ENCODE assay signal across 20 cellular contexts in the genomic region with DNA sequence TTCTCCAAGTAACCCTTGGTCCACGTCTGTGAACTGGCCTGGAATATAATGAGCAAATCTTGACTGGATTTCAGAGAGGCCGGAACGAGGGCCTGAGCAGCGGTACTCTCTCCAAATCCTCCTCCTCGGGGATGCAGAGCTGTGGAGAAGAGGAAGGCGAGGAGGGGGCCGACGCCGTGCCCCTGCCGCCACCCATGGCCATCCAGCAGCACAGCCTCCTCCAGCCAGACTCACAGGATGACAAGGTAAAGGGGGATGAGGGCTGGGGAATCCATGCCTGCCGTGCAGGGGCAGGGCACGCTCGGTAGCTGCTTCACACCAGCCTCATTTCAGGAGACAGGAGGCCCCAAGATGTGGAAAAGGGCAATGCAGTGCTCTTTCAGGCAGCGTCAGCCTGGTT.
"Had no signal": no experiment of that assay in that cellular context is flagged by ENCODE, and none has a peak within 500 bp of the region (broad histone marks: within the 10 kb centered on the region; RNA-seq: fewer than 3 reads in every experiment).

No MANE protein-coding gene starts in this region.

- H3K9me3 ChIP-seq: heart left ventricle, right lobe of liver, uterus had no signal

- H3K4me3 Mint-ChIP-seq: activated B cell treated with CpG ODN at 0.5 μM for 24 hours; activated CD4-positive, alpha-beta T cell treated with anti-CD3 and anti-CD28 coated beads for 36 hours; activated naive CD8-positive, alpha-beta T cell treated with anti-CD3 and anti-CD28 coated beads for 36 hours; effector memory CD8-positive, alpha-beta T cell; natural killer cell treated with Interleukin-12 subunit alpha and Interleukin-12 subunit beta and Interleukin-15 and Interleukin-18, amount 100 ng/mL, for 72 hours had no signal

- H3K27me3 ChIP-seq: dorsolateral prefrontal cortex, heart left ventricle, right lobe of liver, uterus had no signal

- H3K27ac Mint-ChIP-seq: activated B cell treated with CpG ODN at 0.5 μM for 24 hours; activated CD4-positive, alpha-beta T cell treated with anti-CD3 and anti-CD28 coated beads for 36 hours; activated naive CD8-positive, alpha-beta T cell treated with anti-CD3 and anti-CD28 coated beads for 36 hours; effector memory CD8-positive, alpha-beta T cell; natural killer cell treated with Interleukin-12 subunit alpha and Interleukin-12 subunit beta and Interleukin-15 and Interleukin-18, amount 100 ng/mL, for 72 hours had no signal

- H3K4me1 ChIP-seq: right lobe of liver, uterus had no signal

- H3K36me3 Mint-ChIP-seq: activated naive CD8-positive, alpha-beta T cell treated with anti-CD3 and anti-CD28 coated beads for 36 hours had no signal

- ATAC-seq: activated CD4-positive, alpha-beta T cell treated with anti-CD3 and anti-CD28 coated beads for 36 hours; effector memory CD8-positive, alpha-beta T cell; natural killer cell treated with Interleukin-12 subunit alpha and Interleukin-12 subunit beta and Interleukin-15 and Interleukin-18, amount 100 ng/mL, for 72 hours had no signal

- H3K27me3 Mint-ChIP-seq: activated B cell treated with CpG ODN at 0.5 μM for 24 hours; activated CD4-positive, alpha-beta T cell treated with anti-CD3 and anti-CD28 coated beads for 36 hours; activated naive CD8-positive, alpha-beta T cell treated with anti-CD3 and anti-CD28 coated beads for 36 hours; effector memory CD8-positive, alpha-beta T cell; natural killer cell treated with Interleukin-12 subunit alpha and Interleukin-12 subunit beta and Interleukin-15 and Interleukin-18, amount 100 ng/mL, for 72 hours had no signal

- H3K4me1 Mint-ChIP-seq: activated B cell treated with CpG ODN at 0.5 μM for 24 hours; activated CD4-positive, alpha-beta T cell treated with anti-CD3 and anti-CD28 coated beads for 36 hours; activated naive CD8-positive, alpha-beta T cell treated with anti-CD3 and anti-CD28 coated beads for 36 hours had no signal

- H3K27ac ChIP-seq: dorsolateral prefrontal cortex, right lobe of liver, skin epidermis had no signal

- H3K9me3 Mint-ChIP-seq: activated B cell treated with CpG ODN at 0.5 μM for 24 hours; activated naive CD8-positive, alpha-beta T cell treated with anti-CD3 and anti-CD28 coated beads for 36 hours; effector memory CD8-positive, alpha-beta T cell; natural killer cell treated with Interleukin-12 subunit alpha and Interleukin-12 subunit beta and Interleukin-15 and Interleukin-18, amount 100 ng/mL, for 72 hours had no signal

- H3K36me3 ChIP-seq: uterus had no signal

- H3K4me3 ChIP-seq: dorsolateral prefrontal cortex, heart left ventricle, right lobe of liver, skin epidermis, uterus had no signal

- DNase-seq: activated B cell treated with CpG ODN at 0.5 μM for 24 hours; activated CD4-positive, alpha-beta T cell treated with anti-CD3 and anti-CD28 coated beads for 36 hours; activated CD4-positive, alpha-beta T cell treated with anti-CD3 and anti-CD28 coated beads, Interleukin-2, amount 50 U/mL, for 4 hours; activated CD8-positive, alpha-beta memory T cell treated with anti-CD3 and anti-CD28 coated beads for 24 hours; activated CD8-positive, alpha-beta memory T cell treated with anti-CD3 and anti-CD28 coated beads, Interleukin-2, amount 50 U/mL, for 48 hours; activated naive CD4-positive, alpha-beta T cell treated with Interleukin-2 at 50 U/mL for 16 hours; activated naive CD8-positive, alpha-beta T cell treated with anti-CD3 and anti-CD28 coated beads for 36 hours; activated T-cell treated with anti-CD3 and anti-CD28 coated beads, Interleukin-2, amount 50 U/mL, for 48 hours; central memory CD4-positive, alpha-beta T cell; dorsolateral prefrontal cortex; effector memory CD8-positive, alpha-beta T cell; heart left ventricle; left ventricle myocardium superior; mammary epithelial cell; right lobe of liver; stimulated activated CD4-positive, alpha-beta T cell treated with anti-CD3 and anti-CD28 coated beads, Interleukin-1b, Interleukin-23, amount 100 ng/mL, for 48 hours; trophoblast cell; uterus had no signal
